Comparison of ENCODE assay signal across 8 cellular contexts in genomic region chr7:155796381-155797261, GRCh38. TPM values are rescaled to one million over a fixed set of nuclear protein-coding genes. Genes with fewer than 3 reads are reported as not detected.
DNase-seq lines count a peak whose midpoint lies in the region; ATAC-seq, FAIRE-seq and TF ChIP-seq lines count a peak whose summit lies in the region.

No MANE protein-coding gene starts in this region.

- TF ChIP-seq CTCF in AG09319 (IDR thresholded peaks at IDR 0.05; ENCODE audit: low read depth, low read length) = peak; percentile 70
- TF ChIP-seq CTCF in bronchial epithelial cell (IDR thresholded peaks at IDR 0.05; ENCODE audit: insufficient read depth, low read length, severe bottlenecking) = peak; percentile 95
- peak; percentile 90 to 94 for TF ChIP-seq CTCF in left lung (IDR thresholded peaks at IDR 0.05)

- ATAC-seq in GM19043 (IDR thresholded peaks at IDR 0.05; ENCODE audit: low read depth, unreplicated experiment) = peak; percentile 58
- ATAC-seq in left lung = peak; percentile 98

- intact Hi-C loops in left lung (cut with DNase I) = loop anchor here in 1 of 2 donors (10.0 kb wide), 1 partner anchor 1018 kb away; no protein-coding TSS in a partner anchor

- H3K27me3 ChIP-seq in HUES6 (ENCODE audit: control insufficient read depth, insufficient read depth, low read length) (peaks cover 60% of the 10 kb centered on the region), bronchial epithelial cell (ENCODE audit: control insufficient read depth, insufficient read depth, low read length) (no peaks in the 10 kb centered on the region), left lung (peaks cover 5 to 62% of the 10 kb centered on the region in 2 donors)

- H3K4me1 ChIP-seq in HUES6 (ENCODE audit: control insufficient read depth, insufficient read depth, low read length) = no peaks in the 10 kb centered on the region
- peaks cover 0 to 7% of the 10 kb centered on the region in 2 donors for H3K4me1 ChIP-seq in left lung

- H3K9ac ChIP-seq in HUES6 (ENCODE audit: low read length) = no peak overlapping the region

- FAIRE-seq in bronchial epithelial cell (lab: Jason Lieb, UNC) = no peak

- DNase-seq in AG09319 (ENCODE audit: extremely low read depth, low read depth) (no peak), bronchial epithelial cell (ENCODE audit: low read depth) (no peak), left lung (peak; percentile 56 to 95), dedifferentiated amniotic fluid mesenchymal stem cell (ENCODE audit: extremely low spot score) (no peak)
- DNase-seq in activated CD4-positive, CD25-positive, alpha-beta regulatory T cell (lab: John Stamatoyannopoulos, UW) = peak; percentile 25 to 66 (median 50)
- DNase-seq in stimulated activated CD4-positive, alpha-beta T cell treated with anti-CD3 and anti-CD28 coated beads, TNF-alpha, amount 100 ng/mL, for 48 hours (ENCODE audit: low read depth in 3 of 3) = peak; percentile 40 to 58 (median 53)

- H3K4me3 ChIP-seq in HUES6 (ENCODE audit: low read depth, low read length) (peak overlapping the region; percentile 24; the same call in 1 of the 2 replicates), bronchial epithelial cell (ENCODE audit: low read depth, low read length) (no peak overlapping the region), left lung (no peak overlapping the region)

- H3K27ac ChIP-seq in HUES6 (ENCODE audit: low read depth, low read length) (no peak overlapping the region), left lung (no peak overlapping the region)

- H3K36me3 ChIP-seq in HUES6 (ENCODE audit: control insufficient read depth, insufficient read depth, low read length) (no peaks in the 10 kb centered on the region), bronchial epithelial cell (ENCODE audit: control insufficient read depth, insufficient read depth, low read length) (no peaks in the 10 kb centered on the region), left lung (no peaks in the 10 kb centered on the region)

- H3K9me3 ChIP-seq in HUES6 (ENCODE audit: control insufficient read depth, insufficient read depth, low read depth, low read length) = no peaks in the 10 kb centered on the region
- H3K9me3 ChIP-seq in left lung = no peaks in the 10 kb centered on the region

RNA-seq across cellular contexts. Expression of gene SHH, which starts 15.6 kb away (rescaled TPM):
- total RNA-seq in bronchial epithelial cell (0.13 TPM in 1 of 2 replicates, not detected in the other), left lung (1 to 10 TPM; 4.4 to 5.7 TPM)

Comparison
In these comparisons a context has a peak if more than half of its experiments do, and no peak if none do; other contexts are left out.
1. DNase-seq: peak in activated CD4-positive, CD25-positive, alpha-beta regulatory T cell (4 of 4), left lung (2 of 2) and stimulated activated CD4-positive, alpha-beta T cell treated with anti-CD3 and anti-CD28 coated beads, TNF-alpha, amount 100 ng/mL, for 48 hours (3 of 3); none in AG09319 (single experiment), bronchial epithelial cell (single experiment) and dedifferentiated amniotic fluid mesenchymal stem cell (single experiment).
2. Peak in every context shown above with its lines, with median percentiles within 50 percentile points of each other: CTCF ChIP-seq.